Comparison of ENCODE assay signal across 18 cellular contexts in the genomic region with DNA sequence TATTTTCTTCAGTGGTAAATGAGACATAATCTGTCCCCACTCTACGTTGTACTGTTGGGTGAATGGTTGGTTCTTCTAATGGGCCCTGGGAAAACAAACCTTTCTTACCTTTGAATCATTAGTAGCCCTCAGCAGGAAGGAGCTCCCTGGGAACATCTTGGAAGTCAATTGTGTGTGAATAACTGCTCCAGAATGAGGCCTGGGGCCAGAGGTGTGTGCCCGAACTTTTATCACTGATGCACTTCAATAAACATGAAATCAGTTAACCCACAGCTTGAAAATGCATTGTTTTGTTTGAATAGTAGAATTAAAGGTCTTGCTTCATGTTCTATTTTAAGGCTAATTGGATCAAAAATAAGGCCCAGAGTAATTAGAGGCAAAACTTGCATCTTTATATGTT.
DNase-seq lines count a peak whose midpoint lies in the region; ATAC-seq, FAIRE-seq and TF ChIP-seq lines count a peak whose summit lies in the region.
"Had no signal": no experiment of that assay in that cellular context is flagged by ENCODE, and none has a peak within 500 bp of the region (broad histone marks: within the 10 kb centered on the region; RNA-seq: fewer than 3 reads in every experiment).

No MANE protein-coding gene starts in this region.

- H3K27me3 ChIP-seq in iPS-15b (ENCODE audit: control insufficient read depth, insufficient read depth, low read length) = no peaks in the 10 kb centered on the region

- peak; percentile 5 for FAIRE-seq in GM12892 (lab: Jason Lieb, UNC)
- FAIRE-seq: A549 had no signal

- peak overlapping the region; percentile 86 for H3K4me3 ChIP-seq in iPS-15b (ENCODE audit: low read depth, low read length)
- H3K4me3 ChIP-seq: A549, GM23248 had no signal

- H3K36me3 ChIP-seq in iPS-15b (ENCODE audit: control insufficient read depth, insufficient read depth, low read length) = no peaks in the 10 kb centered on the region

- H3K9ac ChIP-seq in iPS-15b (ENCODE audit: low read depth, low read length) = no peak overlapping the region
- H3K9ac ChIP-seq: GM23248 had no signal

- H3K9me3 ChIP-seq in iPS-15b (ENCODE audit: control insufficient read depth, insufficient read depth, low read length) = no peaks in the 10 kb centered on the region
- H3K9me3 ChIP-seq: A549 had no signal

- peaks cover 35% of the 10 kb centered on the region for H3K4me1 ChIP-seq in iPS-15b (ENCODE audit: control insufficient read depth, insufficient read depth, low read length)

- DNase-seq in GM12892 (ENCODE audit: insufficient read length) (no peak), NCI-H69 (lab: John Stamatoyannopoulos, UW) (peak; percentile 37), renal cortical epithelial cell (ENCODE audit: low read depth) (peak; percentile 71), AG20443 (ENCODE audit: low spot score) (no peak)
- DNase-seq: C1 segment of cervical spinal cord, DMS 273 treated with DMSO at 0.1 percent for 48 hours, GM23248, HFFc6, NCI-H1105, NCI-H1694, NCI-H345, NCI-H526, SHP77 had no signal

- ATAC-seq in GM19467 (IDR thresholded peaks at IDR 0.05; ENCODE audit: unreplicated experiment) = no peak
- no peak for ATAC-seq in GM18517 (IDR thresholded peaks at IDR 0.05; ENCODE audit: unreplicated experiment)
- ATAC-seq: A549, SK-N-SH treated with all-trans-retinoic acid at 6 μM for 48 hours had no signal

- TF ChIP-seq POLR2A in GM12892 (IDR thresholded peaks at IDR 0.05; ENCODE audit: low read depth, low read length) = no peak

Comparison
In these comparisons a context has a peak if more than half of its experiments do, and no peak if none do; other contexts are left out.
1. DNase-seq: peak in NCI-H69 (single experiment) and renal cortical epithelial cell (single experiment); none in GM12892 (single experiment) and AG20443 (single experiment).